17 cellular contexts compared by ENCODE assay signal in genomic region chr20:50712771-50713676, GRCh38. TPM values are rescaled to one million over a fixed set of nuclear protein-coding genes. Genes with fewer than 3 reads are reported as not detected.
A peak's percentile ranks its signal among the peaks of the same experiment; 100 is the strongest.
DNase-seq lines count a peak whose midpoint lies in the region; ATAC-seq and TF ChIP-seq lines count a peak whose summit lies in the region.
"Had no signal": no experiment of that assay in that cellular context is flagged by ENCODE, and none has a peak within 500 bp of the region (broad histone marks: within the 10 kb centered on the region; RNA-seq: fewer than 3 reads in every experiment).

No MANE protein-coding gene starts in this region.

- H3K36me3 ChIP-seq in Caco-2 (ENCODE audit: control insufficient read depth, insufficient read depth, low read length) (no peaks in the 10 kb centered on the region), Panc1 (ENCODE audit: control insufficient read depth, insufficient read depth, low read length) (no peaks in the 10 kb centered on the region), parathyroid adenoma (ENCODE audit: control insufficient read depth, insufficient read depth, low read length) (no peaks in the 10 kb centered on the region)
- H3K36me3 ChIP-seq: BLaER1 treated with 17β-estradiol and CSF1 and Interleukin-3, amounts not matched to agents 10 nM and 100 nM had no signal

- peaks cover 53% of the 10 kb centered on the region for H3K4me1 Mint-ChIP-seq in Caco-2 (ENCODE audit: low read depth, unreplicated experiment)
- H3K4me1 Mint-ChIP-seq: CD8-positive, alpha-beta memory T cell had no signal

- H3K4me1 ChIP-seq in Caco-2 (peaks cover 74% of the 10 kb centered on the region), Panc1 (ENCODE audit: control insufficient read depth, insufficient read depth, low read length) (peaks cover 37% of the 10 kb centered on the region), parathyroid adenoma (peaks cover 3% of the 10 kb centered on the region)

- H3K27ac Mint-ChIP-seq in Caco-2 (ENCODE audit: unreplicated experiment), result peak overlapping the region; percentile 60
- H3K27ac Mint-ChIP-seq: HFFc6 had no signal

- BruUV-seq in Caco-2 (replicated peaks; lab: Mats Ljungman, UMichigan) (no TSS peak), Panc1 (replicated peaks; lab: Mats Ljungman, UMichigan) (no TSS peak)

- no peak for TF ChIP-seq CTCF in Caco-2 (IDR thresholded peaks at IDR 0.05; ENCODE audit: insufficient read depth in 1 of 2, low read depth in 1 of 2, low read length in 1 of 2, severe bottlenecking in 1 of 2, unreplicated experiment in 1 of 2)
- TF ChIP-seq CTCF in Panc1 (IDR thresholded peaks at IDR 0.05), result no peak
- TF ChIP-seq CTCF in parathyroid adenoma (IDR thresholded peaks at IDR 0.05), result no peak

- H3K27ac ChIP-seq in Panc1 (ENCODE audit: low read length), result peak overlapping the region; percentile 88
- no peak overlapping the region for H3K27ac ChIP-seq in parathyroid adenoma

- H3K27me3 ChIP-seq in Caco-2 (replicated peaks; ENCODE audit: control insufficient read depth, insufficient read depth, low read length), result no peaks in the 10 kb centered on the region
- H3K27me3 ChIP-seq in Panc1 (ENCODE audit: control insufficient read depth, insufficient read depth, low read length), result no peaks in the 10 kb centered on the region
- H3K27me3 ChIP-seq in parathyroid adenoma (ENCODE audit: control insufficient read depth, insufficient read depth, low read length), result no peaks in the 10 kb centered on the region
- H3K27me3 ChIP-seq: BLaER1 treated with 17β-estradiol and CSF1 and Interleukin-3, amounts not matched to agents 10 nM and 100 nM had no signal

- in situ Hi-C loops in Panc1 (cut with HindIII; ENCODE audit: low pct_unique_long_range_greater_than_20kb, low sequenced_read_pairs), result no loop called here

- DNase-seq in Caco-2 (no peak), Panc1 (ENCODE audit: low read depth, low spot score) (no peak), iPS-NIHi7 (ENCODE audit: extremely low spot score) (peak; percentile 20), SHP77 treated with DMSO at 0.1 percent for 48 hours (lab: John Stamatoyannopoulos, UW) (no peak), inferior parietal cortex (ENCODE audit: extremely low spot score) (no peak)
- DNase-seq: CD8-positive, alpha-beta memory T cell; DMS79 treated with DMSO at 0.1 percent for 48 hours; Kasumi-1; MM.1S; NCI-H1092 treated with DMSO at 0.1 percent for 48 hours; NCI-H2081 treated with DMSO at 0.1 percent for 48 hours; NCI-H510A had no signal

- peaks cover 13% of the 10 kb centered on the region for H3K36me3 Mint-ChIP-seq in Caco-2 (ENCODE audit: insufficient read depth, unreplicated experiment)

- H3K9me3 Mint-ChIP-seq in Caco-2 (ENCODE audit: unreplicated experiment), result no peaks in the 10 kb centered on the region
- H3K9me3 Mint-ChIP-seq: CD8-positive, alpha-beta memory T cell; HFFc6 had no signal

- peak overlapping the region; percentile 4 for H3K4me3 Mint-ChIP-seq in Caco-2 (ENCODE audit: unreplicated experiment)
- H3K4me3 Mint-ChIP-seq: CD8-positive, alpha-beta memory T cell; HFFc6 had no signal

- no peaks in the 10 kb centered on the region for H3K27me3 Mint-ChIP-seq in Caco-2 (ENCODE audit: insufficient read depth, unreplicated experiment)

- ATAC-seq in Panc1 (peak; percentile 11; the same call in 1 of the 2 replicates), GM21737 (IDR thresholded peaks at IDR 0.05; ENCODE audit: unreplicated experiment) (no peak)

- intact Hi-C loops in Caco-2 (cut with micrococcal nuclease; ENCODE audit: unreplicated experiment) (loop anchor here (1.0 to 2.0 kb wide), 3 partner anchors 33 to 84 kb away; no protein-coding TSS in a partner anchor), Panc1 (cut with micrococcal nuclease; ENCODE audit: unreplicated experiment) (no loop called here)

- H2AFZ ChIP-seq in parathyroid adenoma, result peak overlapping the region; percentile 69

- H3K4me2 ChIP-seq in parathyroid adenoma (ENCODE audit: low read length), result no peak overlapping the region
- H3K4me2 ChIP-seq: A549 had no signal

- H3K4me3 ChIP-seq in Caco-2 (ENCODE audit: low read depth, low read length), result no peak overlapping the region
- no peak overlapping the region for H3K4me3 ChIP-seq in Panc1 (ENCODE audit: low read depth in 2 of 2, low read length in 2 of 2)
- no peak overlapping the region for H3K4me3 ChIP-seq in parathyroid adenoma (ENCODE audit: low read depth, low read length)
- H3K4me3 ChIP-seq: A549; BLaER1 treated with 17β-estradiol and CSF1 and Interleukin-3, amounts not matched to agents 10 nM and 100 nM had no signal

- POLR2A ChIA-PET in Caco-2 (lab: Charles Lee) (interaction anchor here (0.9 to 1.7 kb wide), 3 partner anchors 17 to 50 kb away, joined by 3 to 7 read pairs (median 3); partner anchors contain the start of gene PARD6B), Panc1 (lab: Charles Lee) (no interaction called here)

- no peak overlapping the region for H3K9ac ChIP-seq in parathyroid adenoma
- H3K9ac ChIP-seq: BLaER1 treated with 17β-estradiol and CSF1 and Interleukin-3, amounts not matched to agents 10 nM and 100 nM had no signal

- H3K79me2 ChIP-seq in parathyroid adenoma, result no peaks in the 10 kb centered on the region

- H3K9me3 ChIP-seq in Caco-2 (no peaks in the 10 kb centered on the region), Panc1 (ENCODE audit: control insufficient read depth, insufficient read depth, low read depth, low read length) (no peaks in the 10 kb centered on the region), parathyroid adenoma (ENCODE audit: control insufficient read depth, low read length) (no peaks in the 10 kb centered on the region)
- H3K9me3 ChIP-seq: A549; BLaER1 treated with 17β-estradiol and CSF1 and Interleukin-3, amounts not matched to agents 10 nM and 100 nM had no signal

- CTCF ChIA-PET in Caco-2 (lab: Charles Lee), result interaction anchor here (0.6 to 2.3 kb wide), 29 partner anchors 9 to 125 kb away, joined by 3 to 84 read pairs (median 5); partner anchors contain the start of genes BCAS4, PARD6B and RIPOR3
- CTCF ChIA-PET in Panc1 (lab: Charles Lee), result interaction anchor here (0.6 to 0.7 kb wide), 2 partner anchors 22 to 30 kb away, joined by 3 read pairs; partner anchors contain the start of gene RIPOR3

RNA-seq across cellular contexts. Expression of gene PARD6B, which starts 18.4 kb away (rescaled TPM):
- total RNA-seq in Caco-2 (2022) (153 and 156 TPM in 2 replicates), Panc1 (2021; ENCODE audit: unreplicated experiment) (132 TPM)
- 11.2 TPM for polyA plus RNA-seq in Panc1 (2012; ENCODE audit: insufficient read length)

RNA-seq across cellular contexts. Expression of gene RIPOR3, which starts 21.7 kb away (rescaled TPM):
- total RNA-seq in Caco-2 (2022) (0.18 and 0.67 TPM in 2 replicates), Panc1 (2021; ENCODE audit: unreplicated experiment) (92.5 TPM)
- 97.9 TPM for polyA plus RNA-seq in Panc1 (2012; ENCODE audit: insufficient read length)
- total RNA-seq: CD8-positive, alpha-beta memory T cell had no signal

Comparison
In these comparisons a context has a peak if more than half of its experiments do, and no peak if none do; other contexts are left out.
1. RNA of gene RIPOR3, which starts 21.7 kb away (total RNA-seq): 92.5 TPM in Panc1 (single experiment); 0.18 to 0.67 TPM in Caco-2; every median in the first group is over 10 times any median in the second.